8 cellular contexts compared by ENCODE assay signal in the genomic region with DNA sequence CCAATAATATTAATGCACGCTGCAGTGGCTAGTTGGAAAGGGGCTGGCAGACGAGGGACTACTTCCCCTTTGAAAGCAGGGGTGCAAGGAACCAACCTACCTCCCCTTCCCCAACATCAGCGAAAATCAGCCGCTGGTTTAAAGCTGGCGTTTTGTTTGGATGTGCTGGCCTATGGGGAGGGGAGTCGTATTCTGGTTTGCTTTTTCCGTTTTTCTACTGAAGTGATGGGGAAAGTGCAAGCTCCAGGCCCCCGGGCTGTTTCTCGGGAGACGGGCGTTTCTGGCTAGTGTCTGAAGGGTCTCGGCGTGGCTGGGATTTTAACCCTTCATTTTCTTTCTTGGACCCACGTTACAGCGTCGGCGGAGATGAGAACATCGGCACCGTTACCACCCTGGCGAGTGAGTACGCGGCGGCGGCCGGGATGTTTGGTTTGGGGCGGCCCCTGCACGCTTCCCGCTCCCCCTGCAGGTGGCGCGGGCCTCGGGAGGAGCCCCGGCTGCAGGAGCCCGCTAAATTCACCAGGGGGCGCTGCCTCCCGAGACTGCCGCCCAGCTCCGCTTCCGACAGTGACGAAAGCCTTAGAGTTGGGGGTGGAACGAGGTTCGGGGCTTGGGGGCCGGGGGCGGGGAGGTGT.
DNase-seq lines count a peak whose midpoint lies in the region; ATAC-seq, FAIRE-seq and TF ChIP-seq lines count a peak whose summit lies in the region.

No MANE protein-coding gene starts in this region.

- peaks cover 0 to 6% of the 10 kb centered on the region in 2 donors for H3K4me1 ChIP-seq in right atrium auricular region

- TF ChIP-seq CTCF in right atrium auricular region (IDR thresholded peaks at IDR 0.05): peak; percentile 100

- no peaks in the 10 kb centered on the region for H3K27me3 ChIP-seq in right atrium auricular region

- H3K27ac ChIP-seq in right atrium auricular region: peak overlapping the region; percentile 55 to 76

- FAIRE-seq in GM12892 (lab: Jason Lieb, UNC) (peak; percentile 86), urothelium cell line (lab: Jason Lieb, UNC) (peak; percentile 56)

- peak; percentile 90 for ATAC-seq in HG02884 (IDR thresholded peaks at IDR 0.05; ENCODE audit: unreplicated experiment)

- H3K36me3 ChIP-seq in right atrium auricular region: no peaks in the 10 kb centered on the region

- no peaks in the 10 kb centered on the region for H3K9me3 ChIP-seq in right atrium auricular region

- DNase-seq in GM12892 (ENCODE audit: insufficient read length): peak; percentile 93
- DNase-seq in NCI-H1694 (lab: John Stamatoyannopoulos, UW): peak; percentile 68
- peak; percentile 79 to 89 (median 82) for DNase-seq in T-helper 2 cell
- DNase-seq in anterior cingulate cortex (lab: John Stamatoyannopoulos, UW): peak in 57 of 58 donors; percentile 32 to 91 (median 76)
- peak; percentile 85 for DNase-seq in right atrium auricular region (ENCODE audit: low spot score)
- DNase-seq in pulmonary artery endothelial cell (ENCODE audit: low read depth, low spot score): peak; percentile 32
- DNase-seq in urothelium cell line (ENCODE audit: low spot score): peak; percentile 98

- peak overlapping the region; percentile 43 to 65 for H3K4me3 ChIP-seq in right atrium auricular region

- TF ChIP-seq POLR2A in GM12892 (IDR thresholded peaks at IDR 0.05; ENCODE audit: low read depth, low read length): no peak

Comparison
In these comparisons a context has a peak if more than half of its experiments do, and no peak if none do; other contexts are left out.
1. Peak in every context shown above with its lines: DNase-seq, ATAC-seq, H3K4me3 ChIP-seq and H3K27ac ChIP-seq.
2. DNase-seq: peak in every context shown above with its lines; median percentile 98 in urothelium cell line; 93 in GM12892; 85 in right atrium auricular region; 82 in T-helper 2 cell; 76 in anterior cingulate cortex; 68 in NCI-H1694; 32 in pulmonary artery endothelial cell.